Comparison of ENCODE assay signal across 9 cellular contexts in genomic region chr18:77068890-77069312, GRCh38.
DNase-seq lines count a peak whose midpoint lies in the region; ATAC-seq and TF ChIP-seq lines count a peak whose summit lies in the region.
"Had no signal": no experiment of that assay in that cellular context is flagged by ENCODE, and none has a peak within 500 bp of the region (broad histone marks: within the 10 kb centered on the region; RNA-seq: fewer than 3 reads in every experiment).

No MANE protein-coding gene starts in this region.

- H3K27me3 Mint-ChIP-seq in T-helper 1 cell treated with Interleukin-12 subunit alpha and Interleukin-12 subunit beta and Interleukin-4 antibody, amounts not matched to agents 30 μg/mL and 1 μg/mL, for 36 hours (ENCODE audit: low read depth), result no peaks in the 10 kb centered on the region

- intact Hi-C loops in left lung (cut with DNase I), result loop anchor here in 1 of 2 donors (10.0 kb wide), 1 partner anchor 46 kb away; no protein-coding TSS in a partner anchor

- H3K4me3 Mint-ChIP-seq in T-helper 1 cell treated with Interleukin-12 subunit alpha and Interleukin-12 subunit beta and Interleukin-4 antibody, amounts not matched to agents 30 μg/mL and 1 μg/mL, for 36 hours, result peak overlapping the region; percentile 72

- TF ChIP-seq CTCF in left lung (IDR thresholded peaks at IDR 0.05), result no peak

- ATAC-seq in activated naive CD4-positive, alpha-beta T cell treated with anti-CD3 and anti-CD28 coated beads, Interleukin-2, amount 50 U/mL, for 72 hours, result no peak
- ATAC-seq in left lung (no peak), GM21381 (IDR thresholded peaks at IDR 0.05; ENCODE audit: unreplicated experiment) (no peak), GM18858 (IDR thresholded peaks at IDR 0.05; ENCODE audit: unreplicated experiment) (no peak)

- peaks cover 51% of the 10 kb centered on the region for H3K36me3 Mint-ChIP-seq in T-helper 1 cell treated with Interleukin-12 subunit alpha and Interleukin-12 subunit beta and Interleukin-4 antibody, amounts not matched to agents 30 μg/mL and 1 μg/mL, for 36 hours (ENCODE audit: low read depth)
- H3K36me3 Mint-ChIP-seq in activated naive CD4-positive, alpha-beta T cell treated with anti-CD3 and anti-CD28 coated beads, Interleukin-2, amount 50 U/mL, for 72 hours, result peaks cover 14 to 59% of the 10 kb centered on the region in 2 donors

- H3K27ac ChIP-seq in left lung (peak overlapping the region; percentile 68 to 97), subcutaneous abdominal adipose tissue (ENCODE audit: low read depth, low read length) (peak overlapping the region; percentile 56)

- H3K9me3 ChIP-seq in left lung, result no peaks in the 10 kb centered on the region
- no peaks in the 10 kb centered on the region for H3K9me3 ChIP-seq in subcutaneous abdominal adipose tissue (ENCODE audit: control insufficient read depth in 5 of 5, low read length in 5 of 5)
- H3K9me3 ChIP-seq: HAP-1 had no signal

- H3K27me3 ChIP-seq in left lung (no peaks in the 10 kb centered on the region), subcutaneous abdominal adipose tissue (ENCODE audit: control insufficient read depth in 5 of 5, insufficient read depth in 4 of 5, low read length in 5 of 5) (peaks cover 0 to 4% (median 0%) of the 10 kb centered on the region in 5 donors)

- H3K36me3 ChIP-seq in left lung (peaks cover 0 to 7% of the 10 kb centered on the region in 2 donors), subcutaneous abdominal adipose tissue (ENCODE audit: control insufficient read depth in 5 of 5, insufficient read depth in 5 of 5, low read length in 5 of 5) (peaks cover 0 to 4% (median 0%) of the 10 kb centered on the region in 5 donors)
- H3K36me3 ChIP-seq: HAP-1 had no signal

- H3K4me1 Mint-ChIP-seq in T-helper 1 cell treated with Interleukin-12 subunit alpha and Interleukin-12 subunit beta and Interleukin-4 antibody, amounts not matched to agents 30 μg/mL and 1 μg/mL, for 36 hours (ENCODE audit: low read depth), result peaks cover 92% of the 10 kb centered on the region

- no peaks in the 10 kb centered on the region for H3K9me3 Mint-ChIP-seq in T-helper 1 cell treated with Interleukin-12 subunit alpha and Interleukin-12 subunit beta and Interleukin-4 antibody, amounts not matched to agents 30 μg/mL and 1 μg/mL, for 36 hours
- H3K9me3 Mint-ChIP-seq in activated naive CD4-positive, alpha-beta T cell treated with anti-CD3 and anti-CD28 coated beads, Interleukin-2, amount 50 U/mL, for 72 hours, result no peaks in the 10 kb centered on the region

- H3K4me3 ChIP-seq in left lung (no peak overlapping the region), subcutaneous abdominal adipose tissue (ENCODE audit: low read depth in 1 of 5, low read length in 5 of 5) (peak overlapping the region in 1 of 5 donors; percentile 25)
- H3K4me3 ChIP-seq: HAP-1 had no signal

- no peak overlapping the region for H3K9ac ChIP-seq in subcutaneous abdominal adipose tissue (ENCODE audit: low read length in 5 of 5)

- DNase-seq in T-helper 1 cell (no peak), left lung (no peak), OCI-M2 (lab: John Stamatoyannopoulos, UW; ENCODE audit: unreplicated experiment) (no peak)
- DNase-seq in activated naive CD4-positive, alpha-beta T cell treated with anti-CD3 and anti-CD28 coated beads, Interleukin-2, amount 50 U/mL, for 72 hours (ENCODE audit: low spot score in 2 of 2), result no peak

- H3K4me1 ChIP-seq in left lung (peaks cover 22 to 98% of the 10 kb centered on the region in 2 donors), subcutaneous abdominal adipose tissue (ENCODE audit: control insufficient read depth in 5 of 5, insufficient read depth in 5 of 5, low read length in 5 of 5) (peaks cover 8 to 59% (median 50%) of the 10 kb centered on the region in 5 donors)
- H3K4me1 ChIP-seq: HAP-1 had no signal

- peak overlapping the region; percentile 93 for H3K27ac Mint-ChIP-seq in T-helper 1 cell treated with Interleukin-12 subunit alpha and Interleukin-12 subunit beta and Interleukin-4 antibody, amounts not matched to agents 30 μg/mL and 1 μg/mL, for 36 hours
- H3K27ac Mint-ChIP-seq in activated naive CD4-positive, alpha-beta T cell treated with anti-CD3 and anti-CD28 coated beads, Interleukin-2, amount 50 U/mL, for 72 hours, result peak overlapping the region; percentile 96
